Comparison of ENCODE assay signal across 14 cellular contexts in the genomic region with DNA sequence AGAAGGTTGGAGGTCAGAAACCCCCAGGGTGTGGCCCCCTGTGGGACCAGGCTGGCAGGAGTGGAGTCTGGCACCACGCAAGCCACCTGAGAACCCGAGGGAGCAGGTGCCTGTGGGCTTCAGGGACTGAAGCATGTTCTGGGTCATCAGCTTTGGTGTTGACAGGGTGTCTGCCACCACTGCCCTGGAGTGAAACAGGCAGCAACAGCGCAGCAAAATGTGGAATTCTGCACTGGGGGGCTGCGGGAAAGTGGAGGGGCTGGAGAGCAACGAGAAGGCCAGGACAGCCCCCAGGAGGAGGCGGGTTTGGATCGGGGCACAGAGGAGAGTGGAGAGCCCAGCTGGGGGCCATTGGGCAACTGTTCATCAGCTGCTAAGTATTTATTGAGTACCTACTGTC. TPM values are rescaled to one million over a fixed set of nuclear protein-coding genes. Genes with fewer than 3 reads are reported as not detected.
DNase-seq lines count a peak whose midpoint lies in the region; ATAC-seq and TF ChIP-seq lines count a peak whose summit lies in the region.
"Had no signal": no experiment of that assay in that cellular context is flagged by ENCODE, and none has a peak within 500 bp of the region (broad histone marks: within the 10 kb centered on the region; RNA-seq: fewer than 3 reads in every experiment).

No MANE protein-coding gene starts in this region.

- H2BK15ac ChIP-seq in neuronal stem cell (ENCODE audit: low read length), result no peak overlapping the region

- no peaks in the 10 kb centered on the region for H3K36me3 ChIP-seq in BLaER1
- H3K36me3 ChIP-seq in adrenal gland (replicated peaks in 1 of 2), result no peaks in the 10 kb centered on the region
- peaks cover 0 to 3% of the 10 kb centered on the region in 2 donors for H3K36me3 ChIP-seq in neuronal stem cell (replicated peaks in 1 of 2; ENCODE audit: control insufficient read depth in 2 of 2, insufficient read depth in 2 of 2, low read length in 2 of 2)

- H2AFZ ChIP-seq in neuronal stem cell (ENCODE audit: low read length), result no peak overlapping the region
- H2AFZ ChIP-seq: GM23248 had no signal

- no peaks in the 10 kb centered on the region for H3K79me1 ChIP-seq in neuronal stem cell (ENCODE audit: low read depth, low read length)

- intact Hi-C loops in adrenal gland (cut with DNase I), result no loop called here

- no peak overlapping the region for H4K8ac ChIP-seq in neuronal stem cell (ENCODE audit: low read depth, low read length)

- H2BK120ac ChIP-seq in neuronal stem cell (ENCODE audit: low read depth, low read length), result no peak overlapping the region

- TF ChIP-seq CTCF in adrenal gland (IDR thresholded peaks at IDR 0.05), result no peak

- peaks cover 19% of the 10 kb centered on the region for H3K9me3 ChIP-seq in BLaER1
- H3K9me3 ChIP-seq in adrenal gland (replicated peaks in 1 of 3), result no peaks in the 10 kb centered on the region
- peaks cover 4 to 6% of the 10 kb centered on the region in 2 donors for H3K9me3 ChIP-seq in neuronal stem cell (replicated peaks in 1 of 2; ENCODE audit: control insufficient read depth in 2 of 2, insufficient read depth in 1 of 2, low read depth in 1 of 2, low read length in 2 of 2)

- H4K20me1 ChIP-seq in BLaER1, result no peaks in the 10 kb centered on the region
- H4K20me1 ChIP-seq: BLaER1 treated with 17β-estradiol and CSF1 and Interleukin-3, amounts not matched to agents 10 nM and 100 nM had no signal

- H2BK5ac ChIP-seq in neuronal stem cell (ENCODE audit: low read length), result no peak overlapping the region

- H3K9ac ChIP-seq in BLaER1, result no peak overlapping the region
- H3K9ac ChIP-seq in neuronal stem cell (ENCODE audit: low read depth, low read length, poor library complexity), result no peak overlapping the region
- H3K9ac ChIP-seq: BLaER1 treated with 17β-estradiol and CSF1 and Interleukin-3, amounts not matched to agents 10 nM and 100 nM; GM23248 had no signal

- no peak for TF ChIP-seq POLR2A in adrenal gland (IDR thresholded peaks at IDR 0.05)

- H2AK5ac ChIP-seq in neuronal stem cell (ENCODE audit: low read depth, low read length), result peak overlapping the region; percentile 89

- peaks cover 39% of the 10 kb centered on the region for H3K4me1 ChIP-seq in BLaER1
- H3K4me1 ChIP-seq in adrenal gland (replicated peaks in 1 of 2), result peaks cover 11 to 14% of the 10 kb centered on the region in 2 donors
- H3K4me1 ChIP-seq in neuronal stem cell (ENCODE audit: control insufficient read depth in 2 of 2, insufficient read depth in 1 of 2, low read depth in 1 of 2, low read length in 2 of 2), result no peaks in the 10 kb centered on the region

- no peak overlapping the region for H3K4ac ChIP-seq in neuronal stem cell (ENCODE audit: low read length)

- no peak overlapping the region for H3K4me3 ChIP-seq in BLaER1
- no peak overlapping the region for H3K4me3 ChIP-seq in adrenal gland
- H3K4me3 ChIP-seq in neuronal stem cell (ENCODE audit: low read length in 2 of 2), result no peak overlapping the region
- H3K4me3 ChIP-seq: BLaER1 treated with 17β-estradiol and CSF1 and Interleukin-3, amounts not matched to agents 10 nM and 100 nM; GM23248 had no signal

- H3K14ac ChIP-seq in neuronal stem cell (ENCODE audit: low read length), result peak overlapping the region; percentile 67

- no peak overlapping the region for H3K18ac ChIP-seq in neuronal stem cell (ENCODE audit: low read length)

- no peak overlapping the region for H4K91ac ChIP-seq in neuronal stem cell (ENCODE audit: low read depth, low read length, poor library complexity)

- WGBS in adrenal gland, 4 donors, result 81 to 89% (median 88%) methylated on average over 7 of the region's 7 CpGs
- WGBS in neuronal stem cell (ENCODE audit: extremely low coverage in 2 of 2, insufficient read length in 2 of 2, insufficient replicate concordance in 1 of 2), 2 donors, result no CpG with 5 or more reads among the region's 7 CpGs

- 0 out of 2 replicates have a peak, but pooled peaks cover 3% of the 10 kb centered on the region for H3K27me3 ChIP-seq in BLaER1
- no peaks in the 10 kb centered on the region for H3K27me3 ChIP-seq in adrenal gland
- peaks cover 0 to 2% (median 0%) of the 10 kb centered on the region in 3 experiments for H3K27me3 ChIP-seq in neuronal stem cell (ENCODE audit: control insufficient read depth in 3 of 3, insufficient read depth in 3 of 3, low read depth in 1 of 3, low read length in 3 of 3)
- H3K27me3 ChIP-seq: BLaER1 treated with 17β-estradiol and CSF1 and Interleukin-3, amounts not matched to agents 10 nM and 100 nM had no signal

- no peak overlapping the region for H2BK12ac ChIP-seq in neuronal stem cell (ENCODE audit: low read length)

- H3K4me2 ChIP-seq in BLaER1 (no peak overlapping the region), neuronal stem cell (ENCODE audit: insufficient read depth, low read length, poor library complexity, severe bottlenecking) (no peak overlapping the region)
- H3K4me2 ChIP-seq: BLaER1 treated with 17β-estradiol and CSF1 and Interleukin-3, amounts not matched to agents 10 nM and 100 nM had no signal

- ATAC-seq in GM19467 (IDR thresholded peaks at IDR 0.05; ENCODE audit: unreplicated experiment), result no peak
- ATAC-seq in HG03457 (IDR thresholded peaks at IDR 0.05; ENCODE audit: unreplicated experiment), result no peak

- H3K23ac ChIP-seq in neuronal stem cell (ENCODE audit: low read depth, low read length, poor library complexity), result no peak overlapping the region

- DNase-seq in adrenal gland (no peak), neuronal stem cell (ENCODE audit: low spot score) (no peak), EL (no peak)
- DNase-seq: CD4-positive, alpha-beta T cell; CD8-positive, alpha-beta memory T cell; DMS 273 treated with DMSO at 0.1 percent for 48 hours; DMS79; GF-D8; GM23248 had no signal

- H3K27ac ChIP-seq in BLaER1, result 0 out of 2 replicates have a peak overlapping the region, but pooled peaks have one; percentile 11
- H3K27ac ChIP-seq in adrenal gland, result peak overlapping the region in 3 of 5 donors; percentile 80 to 83 (median 81)
- no peak overlapping the region for H3K27ac ChIP-seq in neuronal stem cell (replicated peaks; ENCODE audit: low read length)
- H3K27ac ChIP-seq: 22Rv1; BLaER1 treated with 17β-estradiol and CSF1 and Interleukin-3, amounts not matched to agents 10 nM and 100 nM; GM23248 had no signal

RNA-seq across cellular contexts. Expression of a gene that starts 15.9 kb away (rescaled TPM):
- total RNA-seq in adrenal gland, result 10 to 100 TPM; 18.0 to 37.4 (median 21.5) TPM
- 10 to 100 TPM in 2 of 3 donors, 1 to 10 TPM in 1; 3.6 to 25.4 (median 11.0) TPM for polyA plus RNA-seq in adrenal gland
- 10.7 TPM for polyA plus RNA-seq in neuronal stem cell (2013, experiment 1 of 2)
- polyA plus RNA-seq in neuronal stem cell (2013, experiment 2 of 2), result 11.2 TPM

RNA-seq across cellular contexts. Expression of a gene that starts 52.7 kb away (rescaled TPM):
- 10 to 100 TPM; 26.1 to 70.3 (median 44.6) TPM for total RNA-seq in adrenal gland
- polyA plus RNA-seq in adrenal gland, result 10 to 100 TPM in 1 of 3 donors, 1 to 10 TPM in 2; 5.8 to 14.5 (median 9.3) TPM
- polyA plus RNA-seq in neuronal stem cell (2013, experiment 1 of 2), result 6.5 TPM
- 6.3 TPM for polyA plus RNA-seq in neuronal stem cell (2013, experiment 2 of 2)
